18 cellular contexts compared by ENCODE assay signal in genomic region chr1:2016123-2016522, GRCh38. TPM values are rescaled to one million over a fixed set of nuclear protein-coding genes. Genes with fewer than 3 reads are reported as not detected.
DNase-seq lines count a peak whose midpoint lies in the region; ATAC-seq and TF ChIP-seq lines count a peak whose summit lies in the region.
"Had no signal": no experiment of that assay in that cellular context is flagged by ENCODE, and none has a peak within 500 bp of the region (broad histone marks: within the 10 kb centered on the region; RNA-seq: fewer than 3 reads in every experiment).

No MANE protein-coding gene starts in this region.

- intact Hi-C loops in natural killer cell (cut with micrococcal nuclease), result no loop called here
- intact Hi-C loops in sciatic nerve (cut with DNase I), result no loop called here

- ATAC-seq in natural killer cell treated with Interleukin-12 subunit alpha and Interleukin-12 subunit beta and Interleukin-15 and Interleukin-18, amount 100 ng/mL, for 72 hours, result no peak
- ATAC-seq in natural killer cell (no peak), sciatic nerve (peak; percentile 28)
- ATAC-seq: GM12878 had no signal

- peaks cover 22 to 28% of the 10 kb centered on the region in 2 donors for H3K27me3 Mint-ChIP-seq in natural killer cell treated with Interleukin-12 subunit alpha and Interleukin-12 subunit beta and Interleukin-15 and Interleukin-18, amount 100 ng/mL, for 72 hours
- H3K27me3 Mint-ChIP-seq in natural killer cell (ENCODE audit: low read depth in 2 of 2), result peaks cover 36 to 45% of the 10 kb centered on the region in 2 donors

- peaks cover 0 to 3% of the 10 kb centered on the region in 2 donors for H3K4me1 Mint-ChIP-seq in natural killer cell treated with Interleukin-12 subunit alpha and Interleukin-12 subunit beta and Interleukin-15 and Interleukin-18, amount 100 ng/mL, for 72 hours (ENCODE audit: low read depth in 2 of 2)
- peaks cover 0 to 5% of the 10 kb centered on the region in 2 donors for H3K4me1 Mint-ChIP-seq in natural killer cell
- H3K4me1 Mint-ChIP-seq: CD14-positive monocyte had no signal

- no peak overlapping the region for H3K4me3 Mint-ChIP-seq in natural killer cell treated with Interleukin-12 subunit alpha and Interleukin-12 subunit beta and Interleukin-15 and Interleukin-18, amount 100 ng/mL, for 72 hours
- H3K4me3 Mint-ChIP-seq in natural killer cell, result no peak overlapping the region
- H3K4me3 Mint-ChIP-seq: B cell; CD4-positive, alpha-beta T cell; HFFc6 had no signal

- no peaks in the 10 kb centered on the region for H3K36me3 Mint-ChIP-seq in natural killer cell treated with Interleukin-12 subunit alpha and Interleukin-12 subunit beta and Interleukin-15 and Interleukin-18, amount 100 ng/mL, for 72 hours
- H3K36me3 Mint-ChIP-seq in natural killer cell, result no peaks in the 10 kb centered on the region
- H3K36me3 Mint-ChIP-seq: CD8-positive, alpha-beta memory T cell had no signal

- H3K9me3 Mint-ChIP-seq in natural killer cell treated with Interleukin-12 subunit alpha and Interleukin-12 subunit beta and Interleukin-15 and Interleukin-18, amount 100 ng/mL, for 72 hours, result no peaks in the 10 kb centered on the region
- no peaks in the 10 kb centered on the region for H3K9me3 Mint-ChIP-seq in natural killer cell
- H3K9me3 Mint-ChIP-seq: CD4-positive, alpha-beta T cell; HFFc6 had no signal

- peak; percentile 40 for DNase-seq in natural killer cell treated with Interleukin-12 subunit alpha and Interleukin-12 subunit beta and Interleukin-15 and Interleukin-18, amount 100 ng/mL, for 72 hours (ENCODE audit: low spot score)
- DNase-seq in natural killer cell (no peak), globus pallidus (ENCODE audit: low spot score) (peak; percentile 11), sciatic nerve (ENCODE audit: low spot score) (no peak), NOMO-1 (lab: John Stamatoyannopoulos, UW; ENCODE audit: unreplicated experiment in 2 of 2) (no peak), KBM-7 (no peak)
- DNase-seq: CD4-positive, alpha-beta T cell; CD8-positive, alpha-beta memory T cell; DMS 273 treated with DMSO at 0.1 percent for 48 hours; DMS79; EL; GDM1; GM23248; HFFc6 had no signal

- no peak overlapping the region for H3K27ac Mint-ChIP-seq in natural killer cell treated with Interleukin-12 subunit alpha and Interleukin-12 subunit beta and Interleukin-15 and Interleukin-18, amount 100 ng/mL, for 72 hours
- H3K27ac Mint-ChIP-seq in natural killer cell, result no peak overlapping the region
- H3K27ac Mint-ChIP-seq: B cell; CD14-positive monocyte; CD4-positive, alpha-beta T cell; CD8-positive, alpha-beta memory T cell; HFFc6 had no signal

- no peak for TF ChIP-seq CTCF in natural killer cell (IDR thresholded peaks at IDR 0.05)

- in situ Hi-C loops in KBM-7 (cut with MboI; ENCODE audit: low pct_unique_long_range_greater_than_20kb, low sequenced_read_pairs), result no loop called here

RNA-seq across cellular contexts. Expression of gene GABRD, which starts 3.0 kb away (rescaled TPM):
- total RNA-seq in natural killer cell treated with Interleukin-12 subunit alpha and Interleukin-12 subunit beta and Interleukin-15 and Interleukin-18, amount 100 ng/mL, for 72 hours, result not detected
- total RNA-seq in natural killer cell, result under 1 TPM in 2 of 3 donors, not detected in 1; 0.19 to 0.33 TPM
- total RNA-seq in sciatic nerve, result not detected
- total RNA-seq: B cell; CD8-positive, alpha-beta memory T cell; GM12878; GM23248; HFFc6 had no signal

RNA-seq across cellular contexts. Expression of gene CFAP74, which starts 12.5 kb away (rescaled TPM):
- total RNA-seq in natural killer cell treated with Interleukin-12 subunit alpha and Interleukin-12 subunit beta and Interleukin-15 and Interleukin-18, amount 100 ng/mL, for 72 hours, result not detected
- total RNA-seq in natural killer cell (not detected), sciatic nerve (0.09 TPM)
- total RNA-seq: B cell; CD4-positive, alpha-beta T cell; CD8-positive, alpha-beta memory T cell; GM12878; GM23248; H4; HFFc6 had no signal

RNA-seq across cellular contexts. Expression of gene PRKCZ, which starts 34.1 kb away (rescaled TPM):
- 10 to 100 TPM; 10.8 to 13.2 TPM for total RNA-seq in natural killer cell treated with Interleukin-12 subunit alpha and Interleukin-12 subunit beta and Interleukin-15 and Interleukin-18, amount 100 ng/mL, for 72 hours
- total RNA-seq in natural killer cell (10 to 100 TPM; 25.1 to 37.1 (median 30.5) TPM), sciatic nerve (3.5 TPM)

Comparison
In these comparisons a context has a peak if more than half of its experiments do, and no peak if none do; other contexts are left out.
1. DNase-seq: peak in natural killer cell treated with Interleukin-12 subunit alpha and Interleukin-12 subunit beta and Interleukin-15 and Interleukin-18, amount 100 ng/mL, for 72 hours (single experiment) and globus pallidus (single experiment); none in natural killer cell (single experiment), sciatic nerve (single experiment), NOMO-1 (0 of 2) and KBM-7 (single experiment).